In the genomic region with DNA sequence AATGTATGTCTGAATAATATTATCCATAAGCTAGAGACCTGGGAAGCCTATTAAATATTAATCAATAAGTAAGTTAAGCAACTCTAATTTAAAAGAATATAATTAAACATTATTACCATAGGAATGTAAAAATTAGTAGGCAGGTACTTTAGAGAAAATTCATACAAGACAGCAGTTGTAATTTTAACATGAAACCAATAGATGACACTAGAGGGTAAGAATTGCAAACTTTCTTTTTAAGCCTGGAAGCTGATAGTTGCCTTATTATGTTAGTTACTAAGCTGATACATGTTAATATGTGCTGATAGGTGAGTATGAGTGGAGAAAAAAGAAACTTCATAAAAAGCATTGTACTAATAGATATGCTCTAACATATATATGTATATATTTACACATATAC, we compare ENCODE assay signal across 8 cellular contexts.
DNase-seq lines count a peak whose midpoint lies in the region; ATAC-seq and TF ChIP-seq lines count a peak whose summit lies in the region.

No MANE protein-coding gene starts in this region.

- no peak overlapping the region for H3K23ac ChIP-seq in IMR-90 (ENCODE audit: low read depth, low read length)

- no peak for DNase-seq in DND-41
- DNase-seq in IMR-90: peak; percentile 0
- peak; percentile 13 for DNase-seq in SW480 (ENCODE audit: low spot score)
- DNase-seq in medulla oblongata (ENCODE audit: extremely low spot score): peak; percentile 3
- DNase-seq in stimulated activated CD4-positive, alpha-beta T cell treated with anti-CD3 and anti-CD28 coated beads, Interleukin-2, amount 100 ng/mL, for 24 hours: no peak
- no peak for DNase-seq in vagina (ENCODE audit: extremely low spot score in 2 of 2)
- DNase-seq in stimulated activated CD4-positive, alpha-beta T cell treated with anti-CD3 and anti-CD28 coated beads, Interleukin-1b, Interleukin-23, amount 100 ng/mL, for 48 hours: no peak

- ATAC-seq in DND-41 (ENCODE audit: insufficient read depth, low read depth) (no peak), IMR-90 (ENCODE audit: low read depth) (no peak), GM21515 (IDR thresholded peaks at IDR 0.05; ENCODE audit: unreplicated experiment) (no peak)

- H3K9ac ChIP-seq in DND-41 (ENCODE audit: low read depth, low read length): no peak overlapping the region
- H3K9ac ChIP-seq in IMR-90 (ENCODE audit: low read depth, low read length): no peak overlapping the region

- H2BK120ac ChIP-seq in IMR-90 (ENCODE audit: low read depth, low read length): no peak overlapping the region

- POLR2A ChIA-PET in IMR-90 (lab: Charles Lee; ENCODE audit: unreplicated experiment): no interaction called here

- no peak overlapping the region for H3K56ac ChIP-seq in IMR-90 (ENCODE audit: extremely low read depth, insufficient read depth, low read length)

- TF ChIP-seq RAD21 in IMR-90 (IDR thresholded peaks at IDR 0.05; ENCODE audit: low read length): peak; percentile 54

- CTCF ChIA-PET in IMR-90 (lab: Yijun Ruan, JAX): no interaction called here

- H3K4me2 ChIP-seq in DND-41 (ENCODE audit: insufficient read depth, low read length) (no peak overlapping the region), IMR-90 (ENCODE audit: low read depth, low read length) (no peak overlapping the region)

- no peaks in the 10 kb centered on the region for H3K27me3 ChIP-seq in DND-41 (ENCODE audit: insufficient read depth, low read length, poor library complexity)
- no peaks in the 10 kb centered on the region for H3K27me3 ChIP-seq in IMR-90 (ENCODE audit: control insufficient read depth, insufficient read depth, low read length)
- no peaks in the 10 kb centered on the region for H3K27me3 ChIP-seq in vagina

- peak; percentile 34 for TF ChIP-seq CTCF in DND-41 (IDR thresholded peaks at IDR 0.05; ENCODE audit: borderline replicate concordance, extremely low read depth, low read length, poor library complexity, severe bottlenecking)
- TF ChIP-seq CTCF in IMR-90 (conservative IDR thresholded peaks at IDR 0.05; ENCODE audit: low read depth, low read length): peak; percentile 50
- TF ChIP-seq CTCF in vagina (IDR thresholded peaks at IDR 0.05): no peak

- H3K18ac ChIP-seq in IMR-90 (ENCODE audit: low read depth, low read length): no peak overlapping the region

- H2BK5ac ChIP-seq in IMR-90 (ENCODE audit: low read depth, low read length, poor library complexity, severe bottlenecking): no peak overlapping the region

- no peaks in the 10 kb centered on the region for H4K20me1 ChIP-seq in DND-41 (ENCODE audit: insufficient read depth, low read length)
- H4K20me1 ChIP-seq in IMR-90 (ENCODE audit: insufficient read depth, low read length): no peaks in the 10 kb centered on the region

- intact Hi-C loops in IMR-90 (cut with micrococcal nuclease): no loop called here
- intact Hi-C loops in vagina (cut with DNase I): loop anchor here (10.0 kb wide), 1 partner anchor 183 kb away; no protein-coding TSS in a partner anchor

- H3K9me1 ChIP-seq in IMR-90 (ENCODE audit: insufficient read depth, low read length): no peaks in the 10 kb centered on the region

- H4K8ac ChIP-seq in IMR-90 (ENCODE audit: low read depth in 2 of 2, low read length in 2 of 2): no peak overlapping the region

- H3K36me3 ChIP-seq in DND-41 (ENCODE audit: insufficient read depth, low read length) (no peaks in the 10 kb centered on the region), IMR-90 (ENCODE audit: control insufficient read depth, insufficient read depth, low read length) (no peaks in the 10 kb centered on the region), vagina (no peaks in the 10 kb centered on the region)

- no peaks in the 10 kb centered on the region for H3K9me3 ChIP-seq in DND-41 (ENCODE audit: insufficient read depth, low read length, severe bottlenecking)
- H3K9me3 ChIP-seq in IMR-90 (ENCODE audit: control insufficient read depth, insufficient read depth, low read length): no peaks in the 10 kb centered on the region
- no peaks in the 10 kb centered on the region for H3K9me3 ChIP-seq in vagina

- H2BK20ac ChIP-seq in IMR-90 (ENCODE audit: low read depth, low read length): no peak overlapping the region

- H3K4me1 ChIP-seq in DND-41 (ENCODE audit: insufficient read depth, low read length): no peaks in the 10 kb centered on the region
- H3K4me1 ChIP-seq in IMR-90 (ENCODE audit: control insufficient read depth, insufficient read depth, low read length): no peaks in the 10 kb centered on the region
- no peaks in the 10 kb centered on the region for H3K4me1 ChIP-seq in vagina

- no peak for TF ChIP-seq POLR2A in IMR-90 (IDR thresholded peaks at IDR 0.05; ENCODE audit: low read depth, low read length)
- no peak for TF ChIP-seq POLR2A in vagina (IDR thresholded peaks at IDR 0.05)

- BruUV-seq in IMR-90 (replicated peaks; lab: Mats Ljungman, UMichigan): no TSS peak

- no peaks in the 10 kb centered on the region for H3K79me1 ChIP-seq in IMR-90 (ENCODE audit: low read depth in 1 of 2, low read length in 2 of 2)

- H3K79me2 ChIP-seq in DND-41 (ENCODE audit: insufficient read depth, low read length): no peaks in the 10 kb centered on the region

- H3K14ac ChIP-seq in IMR-90 (replicated peaks; ENCODE audit: low read depth, low read length): no peak overlapping the region

- no peak overlapping the region for H2AK5ac ChIP-seq in IMR-90 (ENCODE audit: low read depth, low read length)

- H3K27ac ChIP-seq in DND-41 (ENCODE audit: low read length) (no peak overlapping the region), IMR-90 (ENCODE audit: insufficient read depth, low read length) (no peak overlapping the region), vagina (no peak overlapping the region)

- H4K91ac ChIP-seq in IMR-90 (ENCODE audit: insufficient read depth, low read depth, low read length): no peak overlapping the region

- H2BK15ac ChIP-seq in IMR-90 (ENCODE audit: low read depth, low read length): no peak overlapping the region

- no peak overlapping the region for H2AK9ac ChIP-seq in IMR-90 (replicated peaks; ENCODE audit: low read depth, low read length, poor library complexity)

- H3K4me3 ChIP-seq in DND-41 (ENCODE audit: low read depth in 1 of 2, low read length in 2 of 2) (no peak overlapping the region), IMR-90 (ENCODE audit: insufficient read depth, low read depth, low read length) (no peak overlapping the region), vagina (no peak overlapping the region)

- no peak overlapping the region for H3K4ac ChIP-seq in IMR-90 (ENCODE audit: low read depth, low read length)

- dilution Hi-C loops in IMR-90 (cut with HindIII; ENCODE audit: low sequenced_read_pairs, unreplicated experiment): no loop called here

- H2AFZ ChIP-seq in DND-41 (ENCODE audit: low read depth, low read length) (no peak overlapping the region), IMR-90 (replicated peaks; ENCODE audit: low read length, poor library complexity) (no peak overlapping the region)

- no peak overlapping the region for H4K5ac ChIP-seq in IMR-90 (ENCODE audit: low read depth, low read length)

- in situ Hi-C loops in IMR-90 (cut with MboI; ENCODE audit: low sequenced_read_pairs): no loop called here

TF ChIP-seq in IMR-90, 13 proteins besides CTCF, POLR2A, EP300 and RAD21:
- TF ChIP-seq SMC3 (IDR thresholded peaks at IDR 0.05; ENCODE audit: low read depth, low read length) (0 out of 2 replicates have a peak, but pooled peaks have one; percentile 8), MAZ (IDR thresholded peaks at IDR 0.05; ENCODE audit: borderline replicate concordance, low read depth, low read length) (no peak)

Comparison
In these comparisons a context has a peak if more than half of its experiments do, and no peak if none do; other contexts are left out.
1. DNase-seq: peak in IMR-90 (single experiment), SW480 (single experiment) and medulla oblongata (single experiment); none in DND-41 (single experiment), stimulated activated CD4-positive, alpha-beta T cell treated with anti-CD3 and anti-CD28 coated beads, Interleukin-2, amount 100 ng/mL, for 24 hours (0 of 2), vagina (0 of 2) and stimulated activated CD4-positive, alpha-beta T cell treated with anti-CD3 and anti-CD28 coated beads, Interleukin-1b, Interleukin-23, amount 100 ng/mL, for 48 hours (single experiment).
2. CTCF ChIP-seq: peak in DND-41 (single experiment) and IMR-90 (single experiment); none in vagina (0 of 3).